19 cellular contexts compared by ENCODE assay signal in genomic region chr10:62640386-62640785, GRCh38.
DNase-seq lines count a peak whose midpoint lies in the region; ATAC-seq and FAIRE-seq lines count a peak whose summit lies in the region.
"Had no signal": no experiment of that assay in that cellular context is flagged by ENCODE, and none has a peak within 500 bp of the region (broad histone marks: within the 10 kb centered on the region; RNA-seq: fewer than 3 reads in every experiment).

No MANE protein-coding gene starts in this region.

- H3K9me3 Mint-ChIP-seq in activated naive CD8-positive, alpha-beta T cell treated with anti-CD3 and anti-CD28 coated beads for 36 hours, result no peaks in the 10 kb centered on the region
- no peaks in the 10 kb centered on the region for H3K9me3 Mint-ChIP-seq in memory B cell
- H3K9me3 Mint-ChIP-seq: dendritic cell treated with granulocyte-macrophage colony-stimulating factor and Interleukin-4, amounts not matched to agents 40 ng/mL and 50 ng/mL, for 4 days; IgD-negative memory B cell; mesothelial cell of epicardium had no signal

- H3K9me3 ChIP-seq in SJCRH30 (replicated peaks), result no peaks in the 10 kb centered on the region
- H3K9me3 ChIP-seq: heart right ventricle had no signal

- H3K36me3 Mint-ChIP-seq in activated naive CD8-positive, alpha-beta T cell treated with anti-CD3 and anti-CD28 coated beads for 36 hours, result no peaks in the 10 kb centered on the region
- no peaks in the 10 kb centered on the region for H3K36me3 Mint-ChIP-seq in memory B cell
- H3K36me3 Mint-ChIP-seq: IgD-negative memory B cell, mesothelial cell of epicardium had no signal

- no peaks in the 10 kb centered on the region for H3K4me1 ChIP-seq in SJCRH30

- DNase-seq in CD1c-positive myeloid dendritic cell (ENCODE audit: extremely low spot score) (peak; percentile 93), GM18507 (ENCODE audit: extremely low spot score, insufficient read length, low read depth) (no peak), memory B cell (ENCODE audit: low spot score in 2 of 2) (no peak), middle frontal gyrus (ENCODE audit: extremely low spot score, low spot score) (no peak), NCI-H1092 treated with DMSO at 0.1 percent for 48 hours (lab: John Stamatoyannopoulos, UW) (no peak), SJCRH30 (no peak)
- DNase-seq in activated naive CD8-positive, alpha-beta T cell treated with anti-CD3 and anti-CD28 coated beads for 36 hours, result peak; percentile 10
- DNase-seq: activated CD4-positive, CD25-positive, alpha-beta regulatory T cell; activated CD8-positive, alpha-beta memory T cell treated with anti-CD3 and anti-CD28 coated beads, Interleukin-2, amount 50 U/mL, for 48 hours; activated naive CD4-positive, alpha-beta T cell; heart right ventricle; NCI-H1048; NCI-H2171 had no signal

- H3K36me3 ChIP-seq in SJCRH30, result no peaks in the 10 kb centered on the region
- H3K36me3 ChIP-seq: heart right ventricle had no signal

- no peaks in the 10 kb centered on the region for H3K27me3 ChIP-seq in SJCRH30
- H3K27me3 ChIP-seq: heart right ventricle had no signal

- ATAC-seq in memory B cell (ENCODE audit: low read depth), result no peak
- ATAC-seq: right cardiac atrium had no signal

- peaks cover 32% of the 10 kb centered on the region for H3K4me1 Mint-ChIP-seq in activated naive CD8-positive, alpha-beta T cell treated with anti-CD3 and anti-CD28 coated beads for 36 hours
- peaks cover 8% of the 10 kb centered on the region for H3K4me1 Mint-ChIP-seq in memory B cell
- H3K4me1 Mint-ChIP-seq: mesothelial cell of epicardium had no signal

- H3K4me3 ChIP-seq in SJCRH30, result no peak overlapping the region
- H3K4me3 ChIP-seq: heart right ventricle had no signal

- no peak overlapping the region for H3K4me3 Mint-ChIP-seq in activated naive CD8-positive, alpha-beta T cell treated with anti-CD3 and anti-CD28 coated beads for 36 hours
- no peak overlapping the region for H3K4me3 Mint-ChIP-seq in memory B cell
- H3K4me3 Mint-ChIP-seq: dendritic cell treated with granulocyte-macrophage colony-stimulating factor and Interleukin-4, amounts not matched to agents 40 ng/mL and 50 ng/mL, for 4 days; IgD-negative memory B cell; mesothelial cell of epicardium had no signal

- no peaks in the 10 kb centered on the region for H3K27me3 Mint-ChIP-seq in activated naive CD8-positive, alpha-beta T cell treated with anti-CD3 and anti-CD28 coated beads for 36 hours
- H3K27me3 Mint-ChIP-seq in memory B cell, result no peaks in the 10 kb centered on the region
- H3K27me3 Mint-ChIP-seq: dendritic cell treated with granulocyte-macrophage colony-stimulating factor and Interleukin-4, amounts not matched to agents 40 ng/mL and 50 ng/mL, for 4 days; IgD-negative memory B cell had no signal

- H3K27ac ChIP-seq in SJCRH30, result no peak overlapping the region
- H3K27ac ChIP-seq: epithelial cell of prostate, heart right ventricle had no signal

- no peak overlapping the region for H3K27ac Mint-ChIP-seq in activated naive CD8-positive, alpha-beta T cell treated with anti-CD3 and anti-CD28 coated beads for 36 hours
- peak overlapping the region; percentile 39 for H3K27ac Mint-ChIP-seq in memory B cell
- H3K27ac Mint-ChIP-seq: dendritic cell treated with granulocyte-macrophage colony-stimulating factor and Interleukin-4, amounts not matched to agents 40 ng/mL and 50 ng/mL, for 4 days; mesothelial cell of epicardium had no signal

- FAIRE-seq in GM18507 (lab: Jason Lieb, UNC), result peak; percentile 86
- FAIRE-seq: islet of Langerhans had no signal

Comparison
In these comparisons a context has a peak if more than half of its experiments do, and no peak if none do; other contexts are left out.
1. DNase-seq: peak in CD1c-positive myeloid dendritic cell (single experiment) and activated naive CD8-positive, alpha-beta T cell treated with anti-CD3 and anti-CD28 coated beads for 36 hours (single experiment); none in GM18507 (single experiment), memory B cell (0 of 2), middle frontal gyrus (single experiment), NCI-H1092 treated with DMSO at 0.1 percent for 48 hours (single experiment) and SJCRH30 (0 of 2).